In genomic region chr2:37849908-37850307, GRCh38 we compare ENCODE assay signal across 27 cellular contexts.
DNase-seq lines count a peak whose midpoint lies in the region; ATAC-seq lines count a peak whose summit lies in the region.
"Had no signal": no experiment of that assay in that cellular context is flagged by ENCODE, and none has a peak within 500 bp of the region (broad histone marks: within the 10 kb centered on the region; RNA-seq: fewer than 3 reads in every experiment).

No MANE protein-coding gene starts in this region.

- POLR2A ChIA-PET in activated CD4-positive, alpha-beta memory T cell treated with anti-CD3 and anti-CD28 coated beads, Interleukin-2, amount 10 ng/mL, durations not matched to agents 7 days and 5 days (lab: Charles Lee), result interaction anchor here (0.7 kb wide), 1 partner anchor 22 kb away, joined by 3 read pairs; no protein-coding TSS in a partner anchor

- CTCF ChIA-PET in activated CD4-positive, alpha-beta memory T cell treated with anti-CD3 and anti-CD28 coated beads, Interleukin-2, amount 10 ng/mL, durations not matched to agents 7 days and 5 days (lab: Charles Lee), result interaction anchor here (1.0 kb wide), 1 partner anchor 27 kb away, joined by 5 read pairs; no protein-coding TSS in a partner anchor

- ATAC-seq in GM21529 (IDR thresholded peaks at IDR 0.05; ENCODE audit: unreplicated experiment) (no peak), HG03175 (IDR thresholded peaks at IDR 0.05; ENCODE audit: unreplicated experiment) (no peak), HG02763 (IDR thresholded peaks at IDR 0.05; ENCODE audit: unreplicated experiment) (no peak)
- ATAC-seq: gastrocnemius medialis, left lobe of liver, PC-3, Right ventricle myocardium inferior, T-cell had no signal

- H3K9me3 Mint-ChIP-seq in activated CD4-positive, alpha-beta memory T cell treated with anti-CD3 and anti-CD28 coated beads, Interleukin-2, amount 10 ng/mL, durations not matched to agents 7 days and 5 days, result no peaks in the 10 kb centered on the region
- H3K9me3 Mint-ChIP-seq: activated T-helper 2 cell treated with anti-CD3 and anti-CD28 coated beads, Interferon-gamma antibody, Interleukin-2, Interleukin-4, amounts not matched to agents 10 μg/mL and 5 μg/mL and 100 μg/mL, durations not matched to agents 14 hours and 24 hours and 36 hours; CD8-positive, alpha-beta memory T cell; immature natural killer cell; T-cell had no signal

- no peaks in the 10 kb centered on the region for H3K36me3 Mint-ChIP-seq in activated CD4-positive, alpha-beta memory T cell treated with anti-CD3 and anti-CD28 coated beads, Interleukin-2, amount 10 ng/mL, durations not matched to agents 7 days and 5 days (ENCODE audit: low read depth)
- H3K36me3 Mint-ChIP-seq: immature natural killer cell, T-cell had no signal

- no peaks in the 10 kb centered on the region for H3K27me3 Mint-ChIP-seq in activated CD4-positive, alpha-beta memory T cell treated with anti-CD3 and anti-CD28 coated beads, Interleukin-2, amount 10 ng/mL, durations not matched to agents 7 days and 5 days
- H3K27me3 Mint-ChIP-seq: stimulated activated naive CD8-positive, alpha-beta T cell treated with anti-CD3 and anti-CD28 coated beads, Interleukin-15, Interleukin-2, amounts not matched to agents 100 ng/mL and 50 ng/mL, for 24 hours; T-cell had no signal

- DNase-seq in SIG-M5 treated with dmso at 0.1 percent for 504 hours (lab: John Stamatoyannopoulos, UW; ENCODE audit: unreplicated experiment) (peak; percentile 83), SIG-M5 (lab: John Stamatoyannopoulos, UW) (no peak)
- DNase-seq in stimulated activated CD4-positive, alpha-beta T cell treated with anti-CD3 and anti-CD28 coated beads, Interleukin-1b, Interleukin-23, amount 100 ng/mL, for 48 hours, result peak; percentile 25
- DNase-seq in stimulated activated CD4-positive, alpha-beta T cell treated with anti-CD3 and anti-CD28 coated beads, Interleukin-2, amount 100 ng/mL, for 24 hours, result no peak
- peak; percentile 55 for DNase-seq in activated CD4-positive, alpha-beta memory T cell treated with anti-CD3 and anti-CD28 coated beads, Interleukin-2, amount 10 ng/mL, durations not matched to agents 7 days and 5 days
- DNase-seq: activated CD4-positive, CD25-positive, alpha-beta regulatory T cell treated with anti-CD3 and anti-CD28 coated beads, Interleukin-2, amount 50 U/mL, for 72 hours; CD8-positive, alpha-beta memory T cell; cortex of kidney; gastrocnemius medialis; hippocampal formation; immature natural killer cell; mesendoderm; NCI-H1417 treated with DMSO at 0.1 percent for 48 hours; NCI-H2081 treated with DMSO at 0.1 percent for 48 hours; NCI-H345; NCI-H774; occipital lobe; PC-3; T-cell; thyroid gland had no signal

- peaks cover 33% of the 10 kb centered on the region for H3K4me1 Mint-ChIP-seq in activated CD4-positive, alpha-beta memory T cell treated with anti-CD3 and anti-CD28 coated beads, Interleukin-2, amount 10 ng/mL, durations not matched to agents 7 days and 5 days

- no peak overlapping the region for H3K4me3 Mint-ChIP-seq in activated CD4-positive, alpha-beta memory T cell treated with anti-CD3 and anti-CD28 coated beads, Interleukin-2, amount 10 ng/mL, durations not matched to agents 7 days and 5 days
- H3K4me3 Mint-ChIP-seq: CD8-positive, alpha-beta memory T cell; stimulated activated naive CD8-positive, alpha-beta T cell treated with anti-CD3 and anti-CD28 coated beads, Interleukin-15, Interleukin-2, amounts not matched to agents 100 ng/mL and 50 ng/mL, for 24 hours had no signal

- H3K27ac Mint-ChIP-seq in activated CD4-positive, alpha-beta memory T cell treated with anti-CD3 and anti-CD28 coated beads, Interleukin-2, amount 10 ng/mL, durations not matched to agents 7 days and 5 days, result no peak overlapping the region
- H3K27ac Mint-ChIP-seq: activated T-helper 2 cell treated with anti-CD3 and anti-CD28 coated beads, Interferon-gamma antibody, Interleukin-2, Interleukin-4, amounts not matched to agents 10 μg/mL and 5 μg/mL and 100 μg/mL, durations not matched to agents 14 hours and 24 hours and 36 hours had no signal

Comparison
In these comparisons a context has a peak if more than half of its experiments do, and no peak if none do; other contexts are left out.
1. DNase-seq: peak in SIG-M5 treated with dmso at 0.1 percent for 504 hours (single experiment), stimulated activated CD4-positive, alpha-beta T cell treated with anti-CD3 and anti-CD28 coated beads, Interleukin-1b, Interleukin-23, amount 100 ng/mL, for 48 hours (single experiment) and activated CD4-positive, alpha-beta memory T cell treated with anti-CD3 and anti-CD28 coated beads, Interleukin-2, amount 10 ng/mL, durations not matched to agents 7 days and 5 days (single experiment); none in SIG-M5 (single experiment) and stimulated activated CD4-positive, alpha-beta T cell treated with anti-CD3 and anti-CD28 coated beads, Interleukin-2, amount 100 ng/mL, for 24 hours (0 of 2).